ENCODE assay signal across 26 cellular contexts in genomic region chr2:161115605-161116097, GRCh38.
"Had no signal": no experiment of that assay in that cellular context is flagged by ENCODE, and none has a peak within 500 bp of the region (broad histone marks: within the 10 kb centered on the region; RNA-seq: fewer than 3 reads in every experiment).

No MANE protein-coding gene starts in this region.

- H3K27ac ChIP-seq: adrenal gland, ascending aorta, brain microvascular endothelial cell, left lung, lower lobe of right lung, neural progenitor cell, upper lobe of right lung, VCaP had no signal

- H3K27me3 ChIP-seq: adrenal gland, ascending aorta, brain microvascular endothelial cell, left lung, neural progenitor cell, upper lobe of right lung had no signal

- H3K9me3 ChIP-seq: adrenal gland, ascending aorta, left lung, lower lobe of right lung, upper lobe of right lung had no signal

- H3K4me3 ChIP-seq: adrenal gland, ascending aorta, left lung, lower lobe of right lung, neural progenitor cell, upper lobe of right lung had no signal

- H2AFZ ChIP-seq: neural progenitor cell had no signal

- ATAC-seq: activated T-cell treated with anti-CD3 and anti-CD28 coated beads, Interleukin-2, amount 50 U/mL, for 72 hours; esophagus mucosa; left lung; lower lobe of right lung; natural killer cell; right cardiac atrium; stimulated activated naive CD8-positive, alpha-beta T cell treated with anti-CD3 and anti-CD28 coated beads, Interleukin-15, amount 100 ng/mL, for 72 hours; upper lobe of right lung had no signal

- H3K9ac ChIP-seq: neural progenitor cell had no signal

- H3K4me1 ChIP-seq: adrenal gland, ascending aorta, lower lobe of right lung, neural progenitor cell, upper lobe of right lung had no signal

- DNase-seq: activated CD4-positive, alpha-beta T cell treated with anti-CD3 and anti-CD28 coated beads for 4 hours; activated CD4-positive, alpha-beta T cell treated with anti-CD3 and anti-CD28 coated beads, Interleukin-2, amount 50 U/mL, for 4 hours; activated naive CD4-positive, alpha-beta T cell; activated naive CD8-positive, alpha-beta T cell treated with anti-CD3 and anti-CD28 coated beads for 36 hours; activated T-cell treated with anti-CD3 and anti-CD28 coated beads for 4 hours; activated T-cell treated with anti-CD3 and anti-CD28 coated beads, Interleukin-2, amount 50 U/mL, for 72 hours; adrenal gland; brain microvascular endothelial cell; cortex of kidney; foreskin melanocyte; glutamatergic neuron; left lung; lower lobe of right lung; mesenchymal stem cell; natural killer cell; occipital lobe; right cardiac atrium; stimulated activated CD4-positive, alpha-beta T cell treated with anti-CD3 and anti-CD28 coated beads, Interleukin-12 subunit alpha, Interleukin-12 subunit beta, amount 100 ng/mL, for 4 hours; stimulated activated CD4-positive, alpha-beta T cell treated with anti-CD3 and anti-CD28 coated beads, Interleukin-4, amount 100 ng/mL, for 1 hour; stimulated activated naive CD8-positive, alpha-beta T cell treated with anti-CD3 and anti-CD28 coated beads, Interleukin-15, amount 100 ng/mL, for 72 hours; substantia nigra; upper lobe of right lung had no signal

- H3K36me3 ChIP-seq: adrenal gland, ascending aorta, brain microvascular endothelial cell, left lung, lower lobe of right lung, neural progenitor cell, upper lobe of right lung had no signal

- H3K4me2 ChIP-seq: neural progenitor cell had no signal
